ENCODE assay signal across 1 cellular context in genomic region chr10:22505923-22506685, GRCh38.
TF ChIP-seq lines count a peak whose summit lies in the region.

No MANE protein-coding gene starts in this region.

TF ChIP-seq in HEK293, 187 proteins besides CTCF, POLR2A, EP300 and RAD21 (continued from another document and continues in another):
- TF ChIP-seq ZNF398 (tag by site-specific recombination; IDR thresholded peaks at IDR 0.05): no peak
- TF ChIP-seq EGR2 (tag by site-specific recombination; IDR thresholded peaks at IDR 0.05; ENCODE audit: low read depth): peak; percentile 73
- TF ChIP-seq ZSCAN30 (tag by site-specific recombination; IDR thresholded peaks at IDR 0.05): peak; percentile 69
- TF ChIP-seq ZNF223 (tag by site-specific recombination; IDR thresholded peaks at IDR 0.05): no peak
- TF ChIP-seq ZNF501 (tag by site-specific recombination; IDR thresholded peaks at IDR 0.05): no peak
- no peak for TF ChIP-seq ZNF677 (tag by site-specific recombination; IDR thresholded peaks at IDR 0.05)
- TF ChIP-seq ELK4 (IDR thresholded peaks at IDR 0.05; ENCODE audit: borderline replicate concordance, low read depth, low read length): no peak
- 0 out of 2 replicates have a peak, but pooled peaks have one; percentile 62 for TF ChIP-seq ZNF121 (tag by site-specific recombination; IDR thresholded peaks at IDR 0.05)
- TF ChIP-seq, protein P1, sequence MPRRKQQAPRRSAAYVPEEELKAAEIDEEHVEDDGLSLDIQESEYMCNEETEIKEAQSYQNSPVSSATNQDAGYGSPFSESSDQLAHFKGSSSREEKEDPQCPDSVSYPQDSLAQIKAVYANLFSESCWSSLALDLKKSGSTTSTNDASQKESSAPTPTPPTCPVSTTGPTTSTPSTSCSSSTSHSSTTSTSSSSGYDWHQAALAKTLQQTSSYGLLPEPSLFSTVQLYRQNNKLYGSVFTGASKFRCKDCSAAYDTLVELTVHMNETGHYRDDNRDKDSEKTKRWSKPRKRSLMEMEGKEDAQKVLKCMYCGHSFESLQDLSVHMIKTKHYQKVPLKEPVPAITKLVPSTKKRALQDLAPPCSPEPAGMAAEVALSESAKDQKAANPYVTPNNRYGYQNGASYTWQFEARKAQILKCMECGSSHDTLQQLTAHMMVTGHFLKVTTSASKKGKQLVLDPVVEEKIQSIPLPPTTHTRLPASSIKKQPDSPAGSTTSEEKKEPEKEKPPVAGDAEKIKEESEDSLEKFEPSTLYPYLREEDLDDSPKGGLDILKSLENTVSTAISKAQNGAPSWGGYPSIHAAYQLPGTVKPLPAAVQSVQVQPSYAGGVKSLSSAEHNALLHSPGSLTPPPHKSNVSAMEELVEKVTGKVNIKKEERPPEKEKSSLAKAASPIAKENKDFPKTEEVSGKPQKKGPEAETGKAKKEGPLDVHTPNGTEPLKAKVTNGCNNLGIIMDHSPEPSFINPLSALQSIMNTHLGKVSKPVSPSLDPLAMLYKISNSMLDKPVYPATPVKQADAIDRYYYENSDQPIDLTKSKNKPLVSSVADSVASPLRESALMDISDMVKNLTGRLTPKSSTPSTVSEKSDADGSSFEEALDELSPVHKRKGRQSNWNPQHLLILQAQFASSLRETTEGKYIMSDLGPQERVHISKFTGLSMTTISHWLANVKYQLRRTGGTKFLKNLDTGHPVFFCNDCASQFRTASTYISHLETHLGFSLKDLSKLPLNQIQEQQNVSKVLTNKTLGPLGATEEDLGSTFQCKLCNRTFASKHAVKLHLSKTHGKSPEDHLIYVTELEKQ (tag by site-specific recombination; IDR thresholded peaks at IDR 0.05; ENCODE audit: borderline replicate concordance): peak; percentile 53; the same call in 1 of the 2 replicates
- TF ChIP-seq OSR2 (tag by site-specific recombination; IDR thresholded peaks at IDR 0.05): peak; percentile 84
- TF ChIP-seq ZNF19 (tag by site-specific recombination; IDR thresholded peaks at IDR 0.05; ENCODE audit: low read depth): no peak
- no peak for TF ChIP-seq ZBTB21 (tag by site-specific recombination; IDR thresholded peaks at IDR 0.05)
- TF ChIP-seq, protein P2, sequence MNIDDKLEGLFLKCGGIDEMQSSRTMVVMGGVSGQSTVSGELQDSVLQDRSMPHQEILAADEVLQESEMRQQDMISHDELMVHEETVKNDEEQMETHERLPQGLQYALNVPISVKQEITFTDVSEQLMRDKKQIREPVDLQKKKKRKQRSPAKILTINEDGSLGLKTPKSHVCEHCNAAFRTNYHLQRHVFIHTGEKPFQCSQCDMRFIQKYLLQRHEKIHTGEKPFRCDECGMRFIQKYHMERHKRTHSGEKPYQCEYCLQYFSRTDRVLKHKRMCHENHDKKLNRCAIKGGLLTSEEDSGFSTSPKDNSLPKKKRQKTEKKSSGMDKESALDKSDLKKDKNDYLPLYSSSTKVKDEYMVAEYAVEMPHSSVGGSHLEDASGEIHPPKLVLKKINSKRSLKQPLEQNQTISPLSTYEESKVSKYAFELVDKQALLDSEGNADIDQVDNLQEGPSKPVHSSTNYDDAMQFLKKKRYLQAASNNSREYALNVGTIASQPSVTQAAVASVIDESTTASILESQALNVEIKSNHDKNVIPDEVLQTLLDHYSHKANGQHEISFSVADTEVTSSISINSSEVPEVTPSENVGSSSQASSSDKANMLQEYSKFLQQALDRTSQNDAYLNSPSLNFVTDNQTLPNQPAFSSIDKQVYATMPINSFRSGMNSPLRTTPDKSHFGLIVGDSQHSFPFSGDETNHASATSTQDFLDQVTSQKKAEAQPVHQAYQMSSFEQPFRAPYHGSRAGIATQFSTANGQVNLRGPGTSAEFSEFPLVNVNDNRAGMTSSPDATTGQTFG (tag by site-specific recombination; IDR thresholded peaks at IDR 0.05; ENCODE audit: borderline replicate concordance): no peak
- TF ChIP-seq, protein P3, sequence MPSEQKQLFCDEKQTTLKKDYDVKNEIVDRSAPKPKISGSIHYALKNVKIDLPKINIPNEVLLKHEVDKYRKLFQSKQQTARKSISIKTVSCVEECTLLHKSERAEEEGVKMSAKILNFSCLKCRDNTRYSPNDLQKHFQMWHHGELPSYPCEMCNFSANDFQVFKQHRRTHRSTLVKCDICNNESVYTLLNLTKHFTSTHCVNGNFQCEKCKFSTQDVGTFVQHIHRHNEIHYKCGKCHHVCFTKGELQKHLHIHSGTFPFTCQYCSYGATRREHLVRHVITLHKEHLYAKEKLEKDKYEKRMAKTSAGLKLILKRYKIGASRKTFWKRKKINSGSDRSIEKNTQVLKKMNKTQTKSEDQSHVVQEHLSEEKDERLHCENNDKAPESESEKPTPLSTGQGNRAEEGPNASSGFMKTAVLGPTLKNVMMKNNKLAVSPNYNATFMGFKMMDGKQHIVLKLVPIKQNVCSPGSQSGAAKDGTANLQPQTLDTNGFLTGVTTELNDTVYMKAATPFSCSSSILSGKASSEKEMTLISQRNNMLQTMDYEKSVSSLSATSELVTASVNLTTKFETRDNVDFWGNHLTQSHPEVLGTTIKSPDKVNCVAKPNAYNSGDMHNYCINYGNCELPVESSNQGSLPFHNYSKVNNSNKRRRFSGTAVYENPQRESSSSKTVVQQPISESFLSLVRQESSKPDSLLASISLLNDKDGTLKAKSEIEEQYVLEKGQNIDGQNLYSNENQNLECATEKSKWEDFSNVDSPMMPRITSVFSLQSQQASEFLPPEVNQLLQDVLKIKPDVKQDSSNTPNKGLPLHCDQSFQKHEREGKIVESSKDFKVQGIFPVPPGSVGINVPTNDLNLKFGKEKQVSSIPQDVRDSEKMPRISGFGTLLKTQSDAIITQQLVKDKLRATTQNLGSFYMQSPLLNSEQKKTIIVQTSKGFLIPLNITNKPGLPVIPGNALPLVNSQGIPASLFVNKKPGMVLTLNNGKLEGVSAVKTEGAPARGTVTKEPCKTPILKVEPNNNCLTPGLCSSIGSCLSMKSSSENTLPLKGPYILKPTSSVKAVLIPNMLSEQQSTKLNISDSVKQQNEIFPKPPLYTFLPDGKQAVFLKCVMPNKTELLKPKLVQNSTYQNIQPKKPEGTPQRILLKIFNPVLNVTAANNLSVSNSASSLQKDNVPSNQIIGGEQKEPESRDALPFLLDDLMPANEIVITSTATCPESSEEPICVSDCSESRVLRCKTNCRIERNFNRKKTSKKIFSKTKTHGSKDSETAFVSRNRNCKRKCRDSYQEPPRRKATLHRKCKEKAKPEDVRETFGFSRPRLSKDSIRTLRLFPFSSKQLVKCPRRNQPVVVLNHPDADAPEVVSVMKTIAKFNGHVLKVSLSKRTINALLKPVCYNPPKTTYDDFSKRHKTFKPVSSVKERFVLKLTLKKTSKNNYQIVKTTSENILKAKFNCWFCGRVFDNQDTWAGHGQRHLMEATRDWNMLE (tag by site-specific recombination; conservative IDR thresholded peaks at IDR 0.05; ENCODE audit: low read depth): 0 out of 2 replicates have a peak, but pooled peaks have one; percentile 11
- no peak for TF ChIP-seq ZNF239 (tag by site-specific recombination; IDR thresholded peaks at IDR 0.05)
- TF ChIP-seq ZNF18 (tag by site-specific recombination; IDR thresholded peaks at IDR 0.05): peak; percentile 53; the same call in 1 of the 2 replicates
- TF ChIP-seq ZFP37 (tag by site-specific recombination; IDR thresholded peaks at IDR 0.05): no peak; the same call in 1 of the 2 replicates
- peak; percentile 27; the same call in 1 of the 2 replicates for TF ChIP-seq PATZ1 (tag by site-specific recombination; IDR thresholded peaks at IDR 0.05)
- no peak for TF ChIP-seq ZNF664 (tag by site-specific recombination; IDR thresholded peaks at IDR 0.05)
- peak; percentile 70 for TF ChIP-seq SCRT2 (tag by site-specific recombination; IDR thresholded peaks at IDR 0.05)
- no peak for TF ChIP-seq ZSCAN23 (tag by site-specific recombination; IDR thresholded peaks at IDR 0.05)
- peak; percentile 45; the same call in 1 of the 2 replicates for TF ChIP-seq GFI1B (tag by site-specific recombination; IDR thresholded peaks at IDR 0.05)
- TF ChIP-seq SCRT1 (tag by site-specific recombination; IDR thresholded peaks at IDR 0.05; ENCODE audit: borderline replicate concordance): peak; percentile 72
- TF ChIP-seq ZXDB (tag by site-specific recombination; IDR thresholded peaks at IDR 0.05): 0 out of 2 replicates have a peak, but pooled peaks have one; percentile 34
- no peak for TF ChIP-seq REPIN1 (tag by site-specific recombination; IDR thresholded peaks at IDR 0.05; ENCODE audit: low read depth)
- TF ChIP-seq ZNF701 (tag by site-specific recombination; IDR thresholded peaks at IDR 0.05): no peak
- TF ChIP-seq, protein P4, sequence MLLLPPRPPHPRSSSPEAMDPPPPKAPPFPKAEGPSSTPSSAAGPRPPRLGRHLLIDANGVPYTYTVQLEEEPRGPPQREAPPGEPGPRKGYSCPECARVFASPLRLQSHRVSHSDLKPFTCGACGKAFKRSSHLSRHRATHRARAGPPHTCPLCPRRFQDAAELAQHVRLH (tag by site-specific recombination; IDR thresholded peaks at IDR 0.05): no peak
- no peak for TF ChIP-seq ZNF292 (tag by site-specific recombination; IDR thresholded peaks at IDR 0.05; ENCODE audit: borderline replicate concordance, low read depth)
- TF ChIP-seq FEZF1 (tag by site-specific recombination; IDR thresholded peaks at IDR 0.05): peak; percentile 59
- 0 out of 2 replicates have a peak, but pooled peaks have one; percentile 58 for TF ChIP-seq ZNF561 (tag by site-specific recombination; IDR thresholded peaks at IDR 0.05; ENCODE audit: borderline replicate concordance)
- TF ChIP-seq ZNF843 (tag by site-specific recombination; IDR thresholded peaks at IDR 0.05): peak; percentile 93
- no peak for TF ChIP-seq ZNF362 (tag by site-specific recombination; IDR thresholded peaks at IDR 0.05)
- peak; percentile 45; the same call in 1 of the 2 replicates for TF ChIP-seq ZNF629 (tag by site-specific recombination; IDR thresholded peaks at IDR 0.05)
- TF ChIP-seq ZNF600 (tag by site-specific recombination; IDR thresholded peaks at IDR 0.05): peak; percentile 60
- no peak for TF ChIP-seq ZNF341 (tag by site-specific recombination; IDR thresholded peaks at IDR 0.05; ENCODE audit: low read depth)
- TF ChIP-seq ZNF747 (tag by site-specific recombination; IDR thresholded peaks at IDR 0.05): no peak
- peak; percentile 80; the same call in 1 of the 2 replicates for TF ChIP-seq ZBTB17 (tag by site-specific recombination; IDR thresholded peaks at IDR 0.05)
- no peak for TF ChIP-seq ZNF792 (tag by site-specific recombination; IDR thresholded peaks at IDR 0.05)
- no peak for TF ChIP-seq ZNF394 (tag by site-specific recombination; IDR thresholded peaks at IDR 0.05; ENCODE audit: borderline replicate concordance)
